17 cellular contexts compared by ENCODE assay signal in genomic region chr10:101140084-101140949, GRCh38. TPM values are rescaled to one million over a fixed set of nuclear protein-coding genes. Genes with fewer than 3 reads are reported as not detected.
DNase-seq lines count a peak whose midpoint lies in the region; ATAC-seq, FAIRE-seq and TF ChIP-seq lines count a peak whose summit lies in the region.
"Had no signal": no experiment of that assay in that cellular context is flagged by ENCODE, and none has a peak within 500 bp of the region (broad histone marks: within the 10 kb centered on the region; RNA-seq: fewer than 3 reads in every experiment).

No MANE protein-coding gene starts in this region.

- H3K27ac Mint-ChIP-seq in stimulated activated effector memory CD8-positive, alpha-beta T cell treated with anti-CD3 and anti-CD28 coated beads, Interleukin-12 subunit alpha, Interleukin-12 subunit beta, amount 100 ng/mL, for 72 hours, result no peak overlapping the region
- H3K27ac Mint-ChIP-seq in activated CD8-positive, alpha-beta T cell treated with anti-CD3 and anti-CD28 coated beads for 36 hours, result no peak overlapping the region
- H3K27ac Mint-ChIP-seq: activated CD4-positive, alpha-beta memory T cell treated with anti-CD3 and anti-CD28 coated beads for 36 hours; activated T-helper 17 cell treated with anti-CD3 and anti-CD28 coated beads, Interleukin-2, amount 50 U/mL, for 72 hours had no signal

- H3K27ac ChIP-seq in left ventricle myocardium inferior (replicated peaks), result no peak overlapping the region
- no peak overlapping the region for H3K27ac ChIP-seq in right atrium auricular region
- H3K27ac ChIP-seq in kidney (ENCODE audit: low read depth in 2 of 2, low read length in 2 of 2), result no peak overlapping the region
- H3K27ac ChIP-seq: PC-9 had no signal

- intact Hi-C loops in left ventricle myocardium inferior (cut with micrococcal nuclease) (loop anchor here (5.0 kb wide), 1 partner anchor 43 kb away; no protein-coding TSS in a partner anchor), kidney (cut with DNase I) (loop anchor here (5.0 kb wide), 1 partner anchor 43 kb away; no protein-coding TSS in a partner anchor)
- intact Hi-C loops in activated CD8-positive, alpha-beta T cell treated with anti-CD3 and anti-CD28 coated beads for 36 hours (cut with micrococcal nuclease), result no loop called here

- H3K9ac ChIP-seq in NT2/D1 (ENCODE audit: insufficient read length, low read depth) (peak overlapping the region; percentile 42), kidney (ENCODE audit: low read length in 2 of 2) (no peak overlapping the region)

- no peak for FAIRE-seq in kidney (lab: Jason Lieb, UNC)
- FAIRE-seq: G401.6, H54 had no signal

- H3K9me3 Mint-ChIP-seq in stimulated activated effector memory CD8-positive, alpha-beta T cell treated with anti-CD3 and anti-CD28 coated beads, Interleukin-12 subunit alpha, Interleukin-12 subunit beta, amount 100 ng/mL, for 72 hours, result no peaks in the 10 kb centered on the region
- no peaks in the 10 kb centered on the region for H3K9me3 Mint-ChIP-seq in activated CD8-positive, alpha-beta T cell treated with anti-CD3 and anti-CD28 coated beads for 36 hours
- H3K9me3 Mint-ChIP-seq: activated CD4-positive, alpha-beta memory T cell treated with anti-CD3 and anti-CD28 coated beads for 36 hours; activated T-helper 17 cell treated with anti-CD3 and anti-CD28 coated beads, Interleukin-2, amount 50 U/mL, for 72 hours; central memory CD8-positive, alpha-beta T cell had no signal

- DNase-seq in left ventricle myocardium inferior (no peak), right atrium auricular region (ENCODE audit: low spot score) (no peak), NT2/D1 (ENCODE audit: low read depth, low spot score) (no peak), kidney (peak; percentile 73), NOMO-1 (lab: John Stamatoyannopoulos, UW; ENCODE audit: unreplicated experiment in 2 of 2) (no peak)
- DNase-seq in stimulated activated effector memory CD8-positive, alpha-beta T cell treated with anti-CD3 and anti-CD28 coated beads, Interleukin-12 subunit alpha, Interleukin-12 subunit beta, amount 100 ng/mL, for 72 hours (ENCODE audit: low spot score in 2 of 2), result no peak
- no peak for DNase-seq in activated CD8-positive, alpha-beta T cell treated with anti-CD3 and anti-CD28 coated beads for 36 hours
- DNase-seq: activated CD4-positive, alpha-beta memory T cell treated with anti-CD3 and anti-CD28 coated beads for 36 hours; amniotic stem cell; PC-9; substantia nigra had no signal

- no peaks in the 10 kb centered on the region for H3K9me3 ChIP-seq in left ventricle myocardium inferior (replicated peaks)
- no peaks in the 10 kb centered on the region for H3K9me3 ChIP-seq in right atrium auricular region
- no peaks in the 10 kb centered on the region for H3K9me3 ChIP-seq in NT2/D1 (ENCODE audit: insufficient read depth, low read length)
- no peaks in the 10 kb centered on the region for H3K9me3 ChIP-seq in kidney (ENCODE audit: control insufficient read depth in 1 of 2, low read length in 2 of 2)

- POLR2A ChIA-PET in activated CD8-positive, alpha-beta T cell treated with anti-CD3 and anti-CD28 coated beads for 36 hours (lab: Charles Lee), result interaction anchor here (1.1 to 2.3 kb wide), 3 partner anchors 8 to 76 kb away, joined by 3 to 5 read pairs (median 3); no protein-coding TSS in a partner anchor

- peaks cover 32% of the 10 kb centered on the region for H3K4me1 ChIP-seq in left ventricle myocardium inferior
- peaks cover 0 to 25% of the 10 kb centered on the region in 2 donors for H3K4me1 ChIP-seq in right atrium auricular region
- peaks cover 16% of the 10 kb centered on the region for H3K4me1 ChIP-seq in NT2/D1 (ENCODE audit: insufficient read depth, insufficient read length)
- H3K4me1 ChIP-seq in kidney (ENCODE audit: control insufficient read depth in 1 of 2, insufficient read depth in 1 of 2, low read depth in 1 of 2, low read length in 2 of 2), result peaks cover 0 to 2% of the 10 kb centered on the region in 2 donors

- TF ChIP-seq CTCF in left ventricle myocardium inferior (IDR thresholded peaks at IDR 0.05; ENCODE audit: borderline replicate concordance) (no peak), right atrium auricular region (IDR thresholded peaks at IDR 0.05) (no peak), kidney (IDR thresholded peaks at IDR 0.05; ENCODE audit: borderline replicate concordance, extremely low read depth, insufficient read depth) (no peak)
- no peak for TF ChIP-seq CTCF in activated CD8-positive, alpha-beta T cell treated with anti-CD3 and anti-CD28 coated beads for 36 hours (IDR thresholded peaks at IDR 0.05)

- H3K4me3 ChIP-seq in left ventricle myocardium inferior (peak overlapping the region; percentile 51), right atrium auricular region (no peak overlapping the region), NT2/D1 (ENCODE audit: insufficient read length, low read depth) (peak overlapping the region; percentile 15), kidney (ENCODE audit: low read length in 2 of 2) (no peak overlapping the region)
- H3K4me3 ChIP-seq: PC-9 had no signal

- peaks cover 100% of the 10 kb centered on the region for H3K27me3 ChIP-seq in left ventricle myocardium inferior (ENCODE audit: low read depth)
- peaks cover 37 to 55% of the 10 kb centered on the region in 2 donors for H3K27me3 ChIP-seq in right atrium auricular region
- H3K27me3 ChIP-seq in NT2/D1 (ENCODE audit: insufficient read depth, insufficient read length), result peaks cover 83% of the 10 kb centered on the region

- peaks cover 32% of the 10 kb centered on the region for H3K4me1 Mint-ChIP-seq in stimulated activated effector memory CD8-positive, alpha-beta T cell treated with anti-CD3 and anti-CD28 coated beads, Interleukin-12 subunit alpha, Interleukin-12 subunit beta, amount 100 ng/mL, for 72 hours
- peaks cover 21% of the 10 kb centered on the region for H3K4me1 Mint-ChIP-seq in activated CD8-positive, alpha-beta T cell treated with anti-CD3 and anti-CD28 coated beads for 36 hours (ENCODE audit: low read depth)

- peaks cover 81% of the 10 kb centered on the region for H3K27me3 Mint-ChIP-seq in activated CD8-positive, alpha-beta T cell treated with anti-CD3 and anti-CD28 coated beads for 36 hours

- CTCF ChIA-PET in activated CD8-positive, alpha-beta T cell treated with anti-CD3 and anti-CD28 coated beads for 36 hours (lab: Charles Lee), result interaction anchor here (0.9 to 13.6 kb wide), 19 partner anchors 10 to 99 kb away, joined by 3 to 507 read pairs (median 15); partner anchors contain the start of genes KAZALD1 and TLX1

- H3K36me3 ChIP-seq in left ventricle myocardium inferior (no peaks in the 10 kb centered on the region), right atrium auricular region (no peaks in the 10 kb centered on the region), NT2/D1 (ENCODE audit: insufficient read depth, insufficient read length, low read length) (no peaks in the 10 kb centered on the region), kidney (ENCODE audit: control insufficient read depth in 1 of 2, insufficient read depth in 2 of 2, low read length in 2 of 2) (no peaks in the 10 kb centered on the region)

- peaks cover 8% of the 10 kb centered on the region for H3K36me3 Mint-ChIP-seq in stimulated activated effector memory CD8-positive, alpha-beta T cell treated with anti-CD3 and anti-CD28 coated beads, Interleukin-12 subunit alpha, Interleukin-12 subunit beta, amount 100 ng/mL, for 72 hours
- H3K36me3 Mint-ChIP-seq in activated CD8-positive, alpha-beta T cell treated with anti-CD3 and anti-CD28 coated beads for 36 hours (ENCODE audit: low read depth), result no peaks in the 10 kb centered on the region
- H3K36me3 Mint-ChIP-seq: activated CD4-positive, alpha-beta memory T cell treated with anti-CD3 and anti-CD28 coated beads for 36 hours had no signal

- H3K4me3 Mint-ChIP-seq in stimulated activated effector memory CD8-positive, alpha-beta T cell treated with anti-CD3 and anti-CD28 coated beads, Interleukin-12 subunit alpha, Interleukin-12 subunit beta, amount 100 ng/mL, for 72 hours, result peak overlapping the region; percentile 18
- H3K4me3 Mint-ChIP-seq in activated CD8-positive, alpha-beta T cell treated with anti-CD3 and anti-CD28 coated beads for 36 hours, result no peak overlapping the region
- H3K4me3 Mint-ChIP-seq: activated CD4-positive, alpha-beta memory T cell treated with anti-CD3 and anti-CD28 coated beads for 36 hours; activated T-helper 17 cell treated with anti-CD3 and anti-CD28 coated beads, Interleukin-2, amount 50 U/mL, for 72 hours; central memory CD8-positive, alpha-beta T cell had no signal

- no peak for ATAC-seq in stimulated activated effector memory CD8-positive, alpha-beta T cell treated with anti-CD3 and anti-CD28 coated beads, Interleukin-12 subunit alpha, Interleukin-12 subunit beta, amount 100 ng/mL, for 72 hours
- no peak for ATAC-seq in HG03045 (IDR thresholded peaks at IDR 0.05; ENCODE audit: unreplicated experiment)
- no peak for ATAC-seq in activated CD8-positive, alpha-beta T cell treated with anti-CD3 and anti-CD28 coated beads for 36 hours
- ATAC-seq: activated T-helper 17 cell treated with anti-CD3 and anti-CD28 coated beads, Interleukin-2, amount 50 U/mL, for 72 hours had no signal

RNA-seq across cellular contexts. Expression of gene TLX1, which starts 9.2 kb away (rescaled TPM):
- not detected for total RNA-seq in left ventricle myocardium inferior
- total RNA-seq in right atrium auricular region, result not detected
- not detected for total RNA-seq in kidney
- polyA plus RNA-seq in kidney (ENCODE audit: insufficient read depth, low read depth, low replicate concordance), result not detected
- total RNA-seq in activated CD8-positive, alpha-beta T cell treated with anti-CD3 and anti-CD28 coated beads for 36 hours, result not detected
- total RNA-seq: activated CD4-positive, alpha-beta memory T cell treated with anti-CD3 and anti-CD28 coated beads for 36 hours; activated T-helper 17 cell treated with anti-CD3 and anti-CD28 coated beads, Interleukin-2, amount 50 U/mL, for 72 hours; fibroblast of villous mesenchyme; PC-9 had no signal

Comparison
In these comparisons a context has a peak if more than half of its experiments do, and no peak if none do; other contexts are left out.
1. H3K4me3 ChIP-seq: peak in left ventricle myocardium inferior (single experiment) and NT2/D1 (single experiment); none in right atrium auricular region (0 of 2) and kidney (0 of 2).